Comparison of ENCODE assay signal across 23 cellular contexts in the genomic region with DNA sequence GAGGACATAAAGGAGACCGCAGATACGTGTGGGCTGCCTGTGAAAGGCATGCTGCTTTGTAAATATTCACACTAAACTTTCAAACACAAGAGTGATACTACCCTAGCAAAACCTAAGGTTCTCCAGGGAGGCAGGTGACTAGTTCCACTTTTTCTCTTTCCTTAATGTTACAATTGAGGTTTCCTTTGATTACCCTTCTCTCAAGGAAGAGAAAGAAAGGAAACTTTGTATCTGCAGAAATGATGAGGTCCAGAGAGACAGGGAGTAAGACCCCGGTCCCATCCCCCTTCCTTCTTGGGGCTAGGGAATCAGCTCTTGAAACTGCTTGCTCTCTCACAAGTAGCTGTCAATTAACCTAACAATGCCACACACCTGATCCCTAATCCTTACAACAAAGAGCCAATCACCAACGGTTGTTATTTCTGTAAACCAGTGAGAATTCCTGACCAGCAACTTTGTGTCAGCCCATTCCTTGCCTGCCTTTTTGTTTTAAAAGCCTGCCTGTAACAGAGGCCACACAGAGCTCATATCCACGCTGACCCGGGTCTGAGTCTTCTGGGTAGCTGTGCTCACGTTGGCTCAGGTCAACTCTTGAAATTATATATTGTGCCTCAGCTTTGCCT.
"Had no signal": no experiment of that assay in that cellular context is flagged by ENCODE, and none has a peak within 500 bp of the region (broad histone marks: within the 10 kb centered on the region; RNA-seq: fewer than 3 reads in every experiment).

No MANE protein-coding gene starts in this region.

- H3K4me1 Mint-ChIP-seq: activated naive CD8-positive, alpha-beta T cell treated with anti-CD3 and anti-CD28 coated beads, Interleukin-2, amount 50 U/mL, for 24 hours; immature natural killer cell had no signal

- H3K9me3 ChIP-seq: gastrocnemius medialis, psoas muscle, right lobe of liver, suprapubic skin had no signal

- ATAC-seq: activated CD4-positive, CD25-positive, alpha-beta regulatory T cell treated with anti-CD3 and anti-CD28 coated beads, Interleukin-2, amount 50 U/mL, for 24 hours; activated naive CD8-positive, alpha-beta T cell treated with anti-CD3 and anti-CD28 coated beads, Interleukin-2, amount 50 U/mL, for 24 hours; gastrocnemius medialis; heart left ventricle; psoas muscle; right lobe of liver had no signal

- H3K36me3 ChIP-seq: breast epithelium, gastrocnemius medialis, heart left ventricle, right lobe of liver, suprapubic skin had no signal

- H3K4me2 ChIP-seq: smooth muscle cell had no signal

- H3K27ac Mint-ChIP-seq: activated naive CD4-positive, alpha-beta T cell treated with anti-CD3 and anti-CD28 coated beads for 36 hours; activated naive CD8-positive, alpha-beta T cell treated with anti-CD3 and anti-CD28 coated beads, Interleukin-2, amount 50 U/mL, for 24 hours; activated T-helper 2 cell treated with anti-CD3 and anti-CD28 coated beads, Interferon-gamma antibody, Interleukin-2, Interleukin-4, amounts not matched to agents 10 μg/mL and 5 μg/mL and 100 μg/mL, durations not matched to agents 14 hours and 24 hours and 36 hours; dendritic cell treated with granulocyte-macrophage colony-stimulating factor and Interleukin-4, amounts not matched to agents 40 ng/mL and 50 ng/mL, for 4 days; immature natural killer cell; nephron progenitor cell; stimulated activated naive CD8-positive, alpha-beta T cell treated with anti-CD3 and anti-CD28 coated beads, Interleukin-15, Interleukin-2, amounts not matched to agents 100 ng/mL and 50 ng/mL, for 24 hours; type B pancreatic cell had no signal

- H3K4me1 ChIP-seq: breast epithelium, gastrocnemius medialis, heart left ventricle, psoas muscle, right lobe of liver, suprapubic skin had no signal

- H3K4me3 Mint-ChIP-seq: activated naive CD4-positive, alpha-beta T cell treated with anti-CD3 and anti-CD28 coated beads for 36 hours; activated naive CD8-positive, alpha-beta T cell treated with anti-CD3 and anti-CD28 coated beads, Interleukin-2, amount 50 U/mL, for 24 hours; dendritic cell treated with granulocyte-macrophage colony-stimulating factor and Interleukin-4, amounts not matched to agents 40 ng/mL and 50 ng/mL, for 4 days; immature natural killer cell; nephron progenitor cell; stimulated activated naive CD8-positive, alpha-beta T cell treated with anti-CD3 and anti-CD28 coated beads, Interleukin-15, Interleukin-2, amounts not matched to agents 100 ng/mL and 50 ng/mL, for 24 hours; type B pancreatic cell had no signal

- H3K27me3 Mint-ChIP-seq: activated naive CD8-positive, alpha-beta T cell treated with anti-CD3 and anti-CD28 coated beads, Interleukin-2, amount 50 U/mL, for 24 hours; dendritic cell treated with granulocyte-macrophage colony-stimulating factor and Interleukin-4, amounts not matched to agents 40 ng/mL and 50 ng/mL, for 4 days; stimulated activated naive CD8-positive, alpha-beta T cell treated with anti-CD3 and anti-CD28 coated beads, Interleukin-15, Interleukin-2, amounts not matched to agents 100 ng/mL and 50 ng/mL, for 24 hours had no signal

- DNase-seq: activated CD4-positive, alpha-beta T cell treated with anti-CD3 and anti-CD28 coated beads, Interleukin-2, amount 50 U/mL, for 4 hours; activated naive CD4-positive, alpha-beta T cell treated with anti-CD3 and anti-CD28 coated beads for 36 hours; activated naive CD8-positive, alpha-beta T cell treated with anti-CD3 and anti-CD28 coated beads, Interleukin-2, amount 50 U/mL, for 24 hours; aorta; cerebellar nuclear complex; erythroblast; gastrocnemius medialis; heart left ventricle; immature natural killer cell; nephron progenitor cell; psoas muscle; right lobe of liver; stimulated activated CD4-positive, alpha-beta T cell treated with anti-CD3 and anti-CD28 coated beads, Interleukin-4, amount 100 ng/mL, for 4 hours; stimulated activated CD8-positive, alpha-beta memory T cell treated with anti-CD3 and anti-CD28 coated beads, Interleukin-4, amount 100 ng/mL, for 48 hours; T-helper 2 cell had no signal

- H3K4me3 ChIP-seq: breast epithelium, gastrocnemius medialis, heart left ventricle, psoas muscle, right lobe of liver, smooth muscle cell, suprapubic skin had no signal

- H3K36me3 Mint-ChIP-seq: type B pancreatic cell had no signal

- H3K27ac ChIP-seq: breast epithelium, gastrocnemius medialis, heart left ventricle, psoas muscle, right lobe of liver, suprapubic skin had no signal

- H3K9me3 Mint-ChIP-seq: type B pancreatic cell had no signal

- H3K27me3 ChIP-seq: breast epithelium, gastrocnemius medialis, heart left ventricle, right lobe of liver, suprapubic skin had no signal
